ENCODE assay signal across 8 cellular contexts in genomic region chr1:221829327-221830011, GRCh38.
DNase-seq lines count a peak whose midpoint lies in the region; ATAC-seq and TF ChIP-seq lines count a peak whose summit lies in the region.

No MANE protein-coding gene starts in this region.

- H3K4me2 ChIP-seq in BLaER1 treated with 17β-estradiol and CSF1 and Interleukin-3, amounts not matched to agents 10 nM and 100 nM: peak overlapping the region in 7 of 11 experiments; percentile 28 to 64 (median 50); a peak in 12 of 22 replicates
- H3K4me2 ChIP-seq in Loucy (ENCODE audit: low read depth, low read length, poor library complexity, severe bottlenecking): peak overlapping the region; percentile 69

- H4K20me1 ChIP-seq in BLaER1 treated with 17β-estradiol and CSF1 and Interleukin-3, amounts not matched to agents 10 nM and 100 nM: no peaks in the 10 kb centered on the region
- H4K20me1 ChIP-seq in Loucy (ENCODE audit: insufficient read depth, low read length, poor library complexity, severe bottlenecking): no peaks in the 10 kb centered on the region

- H3K9me2 ChIP-seq in Loucy (replicated peaks; ENCODE audit: low read depth, low read length): no peaks in the 10 kb centered on the region

- H3F3A ChIP-seq in Loucy (ENCODE audit: low read depth): no peaks in the 10 kb centered on the region

- H3K9ac ChIP-seq in BLaER1 treated with 17β-estradiol and CSF1 and Interleukin-3, amounts not matched to agents 10 nM and 100 nM: no peak overlapping the region
- H3K9ac ChIP-seq in Loucy (ENCODE audit: low read depth, low read length, poor library complexity, severe bottlenecking): peak overlapping the region; percentile 33

- no peak for ATAC-seq in HG03439 (IDR thresholded peaks at IDR 0.05; ENCODE audit: unreplicated experiment)
- ATAC-seq in GM19328 (IDR thresholded peaks at IDR 0.05; ENCODE audit: unreplicated experiment): no peak

- TF ChIP-seq POLR2A in Peyer's patch (IDR thresholded peaks at IDR 0.05): no peak

- TF ChIP-seq CTCF in Loucy (conservative IDR thresholded peaks at IDR 0.05; ENCODE audit: low read length) (no peak), Peyer's patch (IDR thresholded peaks at IDR 0.05) (no peak)

- DNase-seq in activated naive CD4-positive, alpha-beta T cell treated with anti-CD3 and anti-CD28 coated beads, Interleukin-2, amount 50 U/mL, for 16 hours: peak; percentile 41
- DNase-seq in myocyte (ENCODE audit: low read depth) (peak; percentile 88), Peyer's patch (no peak), ureter (ENCODE audit: low spot score) (no peak)

- H3K4me1 ChIP-seq in BLaER1 treated with 17β-estradiol and CSF1 and Interleukin-3, amounts not matched to agents 10 nM and 100 nM: peaks cover 9 to 43% (median 22%) of the 10 kb centered on the region in 10 experiments
- H3K4me1 ChIP-seq in Loucy (ENCODE audit: insufficient read depth, low read length, poor library complexity, severe bottlenecking) (peaks cover 70% of the 10 kb centered on the region), Peyer's patch (peaks cover 0 to 3% (median 0%) of the 10 kb centered on the region in 4 donors)

- peak overlapping the region in 1 of 11 experiments; percentile 20; a peak in 2 of 22 replicates for H3K27ac ChIP-seq in BLaER1 treated with 17β-estradiol and CSF1 and Interleukin-3, amounts not matched to agents 10 nM and 100 nM
- H3K27ac ChIP-seq in Peyer's patch: peak overlapping the region in 2 of 4 donors; percentile 30 to 31

- peaks cover 0 to 9% (median 0%) of the 10 kb centered on the region in 11 experiments; a peak in 5 of 22 replicates for H3K9me3 ChIP-seq in BLaER1 treated with 17β-estradiol and CSF1 and Interleukin-3, amounts not matched to agents 10 nM and 100 nM (replicated peaks in 1 of 11)
- H3K9me3 ChIP-seq in Loucy (ENCODE audit: insufficient read depth, low read depth, low read length): no peaks in the 10 kb centered on the region
- H3K9me3 ChIP-seq in Peyer's patch: no peaks in the 10 kb centered on the region

- H3K36me3 ChIP-seq in BLaER1 treated with 17β-estradiol and CSF1 and Interleukin-3, amounts not matched to agents 10 nM and 100 nM: no peaks in the 10 kb centered on the region
- no peaks in the 10 kb centered on the region for H3K36me3 ChIP-seq in Loucy (ENCODE audit: insufficient read depth, low read length)
- H3K36me3 ChIP-seq in Peyer's patch: no peaks in the 10 kb centered on the region

- H3K4me3 ChIP-seq in BLaER1 treated with 17β-estradiol and CSF1 and Interleukin-3, amounts not matched to agents 10 nM and 100 nM: no peak overlapping the region
- peak overlapping the region; percentile 48 for H3K4me3 ChIP-seq in Loucy (ENCODE audit: low read length, poor library complexity, severe bottlenecking)
- no peak overlapping the region for H3K4me3 ChIP-seq in Peyer's patch

- H3K79me2 ChIP-seq in Loucy (ENCODE audit: insufficient read depth, low read length): no peaks in the 10 kb centered on the region

- peak overlapping the region; percentile 52; the same call in 1 of the 2 replicates for H2AFZ ChIP-seq in Loucy (ENCODE audit: low read length)

- H3K27me3 ChIP-seq in BLaER1 treated with 17β-estradiol and CSF1 and Interleukin-3, amounts not matched to agents 10 nM and 100 nM: no peaks in the 10 kb centered on the region
- H3K27me3 ChIP-seq in Loucy (ENCODE audit: insufficient read depth, low read length, poor library complexity, severe bottlenecking) (no peaks in the 10 kb centered on the region), Peyer's patch (no peaks in the 10 kb centered on the region)

Comparison
In these comparisons a context has a peak if more than half of its experiments do, and no peak if none do; other contexts are left out.
1. DNase-seq: peak in activated naive CD4-positive, alpha-beta T cell treated with anti-CD3 and anti-CD28 coated beads, Interleukin-2, amount 50 U/mL, for 16 hours (single experiment) and myocyte (single experiment); none in Peyer's patch (0 of 3) and ureter (single experiment).